Comparison of ENCODE assay signal across 12 cellular contexts in genomic region chr3:43346990-43347749, GRCh38.
DNase-seq lines count a peak whose midpoint lies in the region; ATAC-seq lines count a peak whose summit lies in the region.
"Had no signal": no experiment of that assay in that cellular context is flagged by ENCODE, and none has a peak within 500 bp of the region (broad histone marks: within the 10 kb centered on the region; RNA-seq: fewer than 3 reads in every experiment).

No MANE protein-coding gene starts in this region.

- peaks cover 67% of the 10 kb centered on the region for H3K4me1 Mint-ChIP-seq in activated naive CD4-positive, alpha-beta T cell treated with anti-CD3 and anti-CD28 coated beads, Interleukin-2, amount 10 ng/mL, durations not matched to agents 7 days and 5 days
- H3K4me1 Mint-ChIP-seq in activated T-cell treated with anti-CD3 and anti-CD28 coated beads, Interleukin-2, amount 50 U/mL, for 24 hours (ENCODE audit: low read depth): peaks cover 66% of the 10 kb centered on the region
- H3K4me1 Mint-ChIP-seq in stimulated activated naive CD8-positive, alpha-beta T cell treated with anti-CD3 and anti-CD28 coated beads, Interleukin-15, Interleukin-2, amounts not matched to agents 100 ng/mL and 50 ng/mL, for 24 hours (ENCODE audit: low read depth): peaks cover 74% of the 10 kb centered on the region

- DNase-seq in activated naive CD4-positive, alpha-beta T cell treated with anti-CD3 and anti-CD28 coated beads, Interleukin-2, amount 10 ng/mL, durations not matched to agents 7 days and 5 days: peak; percentile 74
- DNase-seq in activated naive CD4-positive, alpha-beta T cell treated with Interleukin-2 at 50 U/mL for 16 hours: no peak
- DNase-seq in activated T-cell treated with anti-CD3 and anti-CD28 coated beads, Interleukin-2, amount 50 U/mL, for 24 hours: peak; percentile 37
- peak; percentile 78 for DNase-seq in iris pigment epithelial cell (ENCODE audit: low read depth)
- DNase-seq in Right ventricle myocardium superior: no peak
- DNase-seq: brain microvascular endothelial cell, DMS153, head of caudate nucleus, PC-9 had no signal

- no peaks in the 10 kb centered on the region for H3K27me3 Mint-ChIP-seq in activated naive CD4-positive, alpha-beta T cell treated with anti-CD3 and anti-CD28 coated beads, Interleukin-2, amount 10 ng/mL, durations not matched to agents 7 days and 5 days
- no peaks in the 10 kb centered on the region for H3K27me3 Mint-ChIP-seq in activated T-cell treated with anti-CD3 and anti-CD28 coated beads, Interleukin-2, amount 50 U/mL, for 24 hours
- H3K27me3 Mint-ChIP-seq in stimulated activated naive CD8-positive, alpha-beta T cell treated with anti-CD3 and anti-CD28 coated beads, Interleukin-15, Interleukin-2, amounts not matched to agents 100 ng/mL and 50 ng/mL, for 24 hours: no peaks in the 10 kb centered on the region

- H3K27ac Mint-ChIP-seq in activated naive CD4-positive, alpha-beta T cell treated with anti-CD3 and anti-CD28 coated beads, Interleukin-2, amount 10 ng/mL, durations not matched to agents 7 days and 5 days: peak overlapping the region; percentile 91
- H3K27ac Mint-ChIP-seq in activated T-cell treated with anti-CD3 and anti-CD28 coated beads, Interleukin-2, amount 50 U/mL, for 24 hours: peak overlapping the region; percentile 93
- H3K27ac Mint-ChIP-seq in stimulated activated naive CD8-positive, alpha-beta T cell treated with anti-CD3 and anti-CD28 coated beads, Interleukin-15, Interleukin-2, amounts not matched to agents 100 ng/mL and 50 ng/mL, for 24 hours: peak overlapping the region; percentile 88

- ATAC-seq in GM18858 (IDR thresholded peaks at IDR 0.05; ENCODE audit: unreplicated experiment) (no peak), GM18867 (IDR thresholded peaks at IDR 0.05; ENCODE audit: unreplicated experiment) (no peak), Right ventricle myocardium superior (ENCODE audit: poor library complexity) (no peak)

- peaks cover 93% of the 10 kb centered on the region for H3K36me3 Mint-ChIP-seq in activated naive CD4-positive, alpha-beta T cell treated with anti-CD3 and anti-CD28 coated beads, Interleukin-2, amount 10 ng/mL, durations not matched to agents 7 days and 5 days
- H3K36me3 Mint-ChIP-seq in activated T-cell treated with anti-CD3 and anti-CD28 coated beads, Interleukin-2, amount 50 U/mL, for 24 hours (ENCODE audit: low read depth): peaks cover 99% of the 10 kb centered on the region
- peaks cover 94% of the 10 kb centered on the region for H3K36me3 Mint-ChIP-seq in stimulated activated naive CD8-positive, alpha-beta T cell treated with anti-CD3 and anti-CD28 coated beads, Interleukin-15, Interleukin-2, amounts not matched to agents 100 ng/mL and 50 ng/mL, for 24 hours (ENCODE audit: low read depth)

- H3K9me3 Mint-ChIP-seq in activated naive CD4-positive, alpha-beta T cell treated with anti-CD3 and anti-CD28 coated beads, Interleukin-2, amount 10 ng/mL, durations not matched to agents 7 days and 5 days: peaks cover 14% of the 10 kb centered on the region
- H3K9me3 Mint-ChIP-seq in activated T-cell treated with anti-CD3 and anti-CD28 coated beads, Interleukin-2, amount 50 U/mL, for 24 hours: peaks cover 17% of the 10 kb centered on the region
- H3K9me3 Mint-ChIP-seq in stimulated activated naive CD8-positive, alpha-beta T cell treated with anti-CD3 and anti-CD28 coated beads, Interleukin-15, Interleukin-2, amounts not matched to agents 100 ng/mL and 50 ng/mL, for 24 hours: peaks cover 10% of the 10 kb centered on the region

- H3K4me3 Mint-ChIP-seq in activated naive CD4-positive, alpha-beta T cell treated with anti-CD3 and anti-CD28 coated beads, Interleukin-2, amount 10 ng/mL, durations not matched to agents 7 days and 5 days: peak overlapping the region; percentile 31
- peak overlapping the region; percentile 49 for H3K4me3 Mint-ChIP-seq in activated T-cell treated with anti-CD3 and anti-CD28 coated beads, Interleukin-2, amount 50 U/mL, for 24 hours
- H3K4me3 Mint-ChIP-seq in stimulated activated naive CD8-positive, alpha-beta T cell treated with anti-CD3 and anti-CD28 coated beads, Interleukin-15, Interleukin-2, amounts not matched to agents 100 ng/mL and 50 ng/mL, for 24 hours: peak overlapping the region; percentile 67

- CTCF ChIA-PET in activated naive CD4-positive, alpha-beta T cell treated with anti-CD3 and anti-CD28 coated beads, Interleukin-2, amount 10 ng/mL, durations not matched to agents 7 days and 5 days (lab: Charles Lee): interaction anchor here (0.7 to 2.7 kb wide), 7 partner anchors 29 to 185 kb away, joined by 3 to 8 read pairs (median 4); no protein-coding TSS in a partner anchor

- intact Hi-C loops in Right ventricle myocardium superior (cut with DNase I): no loop called here

Comparison
In these comparisons a context has a peak if more than half of its experiments do, and no peak if none do; other contexts are left out.
1. DNase-seq: peak in activated naive CD4-positive, alpha-beta T cell treated with anti-CD3 and anti-CD28 coated beads, Interleukin-2, amount 10 ng/mL, durations not matched to agents 7 days and 5 days (single experiment), activated T-cell treated with anti-CD3 and anti-CD28 coated beads, Interleukin-2, amount 50 U/mL, for 24 hours (single experiment) and iris pigment epithelial cell (single experiment); none in activated naive CD4-positive, alpha-beta T cell treated with Interleukin-2 at 50 U/mL for 16 hours (single experiment) and Right ventricle myocardium superior (single experiment).
2. Peak in every context shown above with its lines, with median percentiles within 50 percentile points of each other: H3K27ac Mint-ChIP-seq and H3K4me3 Mint-ChIP-seq.